In genomic region chr15:87034886-87035285, GRCh38 we compare ENCODE assay signal across 20 cellular contexts.
"Had no signal": no experiment of that assay in that cellular context is flagged by ENCODE, and none has a peak within 500 bp of the region (broad histone marks: within the 10 kb centered on the region; RNA-seq: fewer than 3 reads in every experiment).

No MANE protein-coding gene starts in this region.

- H3K36me3 ChIP-seq: MG63 had no signal

- H3K27me3 ChIP-seq: MG63 had no signal

- H3K4me3 ChIP-seq: MG63 had no signal

- H3K27ac ChIP-seq: RWPE1 had no signal

- H3K9me3 ChIP-seq: MG63, SK-N-SH had no signal

- DNase-seq: Karpas-422, KG1, MG63, NCI-H1092, NCI-H1105 treated with DMSO at 0.1 percent for 48 hours, NCI-H1417 treated with DMSO at 0.1 percent for 48 hours, NCI-H146, NCI-H1694 treated with DMSO at 0.1 percent for 48 hours, NCI-H1930, NCI-H2081, NCI-H2107, NCI-H226, NCI-H446, NCI-H510A, NCI-H524 treated with DMSO at 0.1 percent for 48 hours, NCI-H69, NCI-H774, SHP77, SK-N-SH had no signal
